In genomic region chr17:77914440-77915254, GRCh38 we compare ENCODE assay signal across 13 cellular contexts. TPM values are rescaled to one million over a fixed set of nuclear protein-coding genes. Genes with fewer than 3 reads are reported as not detected.
DNase-seq lines count a peak whose midpoint lies in the region; ATAC-seq and TF ChIP-seq lines count a peak whose summit lies in the region.
"Had no signal": no experiment of that assay in that cellular context is flagged by ENCODE, and none has a peak within 500 bp of the region (broad histone marks: within the 10 kb centered on the region; RNA-seq: fewer than 3 reads in every experiment).

No MANE protein-coding gene starts in this region.

- intact Hi-C loops in activated naive CD4-positive, alpha-beta T cell treated with anti-CD3 and anti-CD28 coated beads for 36 hours (cut with micrococcal nuclease) = loop anchor here (1.0 kb wide), 1 partner anchor 99 kb away; no protein-coding TSS in a partner anchor
- intact Hi-C loops in upper lobe of right lung (cut with DNase I) = no loop called here

- H3K27ac ChIP-seq in SK-N-MC = no peak overlapping the region
- H3K27ac ChIP-seq in upper lobe of right lung = no peak overlapping the region
- H3K27ac ChIP-seq: neutrophil had no signal

- no peaks in the 10 kb centered on the region for H3K36me3 Mint-ChIP-seq in activated naive CD4-positive, alpha-beta T cell treated with anti-CD3 and anti-CD28 coated beads for 36 hours (ENCODE audit: low read depth)

- no peak overlapping the region for H3K4me3 Mint-ChIP-seq in activated naive CD4-positive, alpha-beta T cell treated with anti-CD3 and anti-CD28 coated beads for 36 hours

- H3K9me3 Mint-ChIP-seq in activated naive CD4-positive, alpha-beta T cell treated with anti-CD3 and anti-CD28 coated beads for 36 hours = no peaks in the 10 kb centered on the region

- H3K4me3 ChIP-seq in SK-N-MC = peak overlapping the region; percentile 40; the same call in 1 of the 2 replicates
- no peak overlapping the region for H3K4me3 ChIP-seq in upper lobe of right lung

- ATAC-seq in upper lobe of right lung (peak; percentile 53), GM18502 (IDR thresholded peaks at IDR 0.05; ENCODE audit: poor library complexity, unreplicated experiment) (no peak)

- H3K9me3 ChIP-seq in SK-N-MC (ENCODE audit: low read depth, low read length) (no peaks in the 10 kb centered on the region), upper lobe of right lung (no peaks in the 10 kb centered on the region)
- H3K9me3 ChIP-seq: neutrophil had no signal

- H3K27me3 Mint-ChIP-seq in activated naive CD4-positive, alpha-beta T cell treated with anti-CD3 and anti-CD28 coated beads for 36 hours (ENCODE audit: low read depth) = peaks cover 28% of the 10 kb centered on the region

- CTCF ChIA-PET in activated naive CD4-positive, alpha-beta T cell treated with anti-CD3 and anti-CD28 coated beads for 36 hours (lab: Charles Lee) = interaction anchor here (0.6 to 2.5 kb wide), 2 partner anchors 23 to 99 kb away, joined by 3 to 14 read pairs; no protein-coding TSS in a partner anchor

- DNase-seq in activated naive CD4-positive, alpha-beta T cell treated with anti-CD3 and anti-CD28 coated beads for 36 hours = peak; percentile 42
- DNase-seq in activated naive CD4-positive, alpha-beta T cell treated with anti-CD3 and anti-CD28 coated beads, Interleukin-2, amount 50 U/mL, for 16 hours = no peak
- DNase-seq in SK-N-MC (ENCODE audit: low read depth, low spot score) (no peak), iPS-NIHi7 (ENCODE audit: extremely low spot score) (peak; percentile 80), upper lobe of right lung (no peak), midbrain (lab: John Stamatoyannopoulos, UW) (no peak)
- DNase-seq in activated T-cell treated with anti-CD3 and anti-CD28 coated beads, Interleukin-2, amount 50 U/mL, for 1 hour = no peak
- DNase-seq: activated CD8-positive, alpha-beta memory T cell treated with anti-CD3 and anti-CD28 coated beads, Interleukin-2, amount 50 U/mL, for 4 hours; cerebellar nuclear complex; head of caudate nucleus; NCI-H1417 treated with DMSO at 0.1 percent for 48 hours had no signal

- H3K27me3 ChIP-seq in upper lobe of right lung = peaks cover 39% of the 10 kb centered on the region

- H3K9ac ChIP-seq in SK-N-MC (ENCODE audit: insufficient read length) = no peak overlapping the region

- H3K4me1 Mint-ChIP-seq in activated naive CD4-positive, alpha-beta T cell treated with anti-CD3 and anti-CD28 coated beads for 36 hours (ENCODE audit: low read depth) = peaks cover 12% of the 10 kb centered on the region

- H3K36me3 ChIP-seq in SK-N-MC (ENCODE audit: insufficient read depth, low read length) (no peaks in the 10 kb centered on the region), upper lobe of right lung (no peaks in the 10 kb centered on the region)
- H3K36me3 ChIP-seq: neutrophil had no signal

- no peak for TF ChIP-seq CTCF in upper lobe of right lung (IDR thresholded peaks at IDR 0.05)

- H3K4me1 ChIP-seq in upper lobe of right lung = peaks cover 4% of the 10 kb centered on the region

- H3K27ac Mint-ChIP-seq in activated naive CD4-positive, alpha-beta T cell treated with anti-CD3 and anti-CD28 coated beads for 36 hours = no peak overlapping the region

RNA-seq across cellular contexts. Expression of gene TNRC6C, which starts 43.9 kb away (rescaled TPM):
- total RNA-seq in activated naive CD4-positive, alpha-beta T cell treated with anti-CD3 and anti-CD28 coated beads for 36 hours = 10 to 100 TPM; 11.4 to 12.8 TPM
- 21.7 TPM for total RNA-seq in upper lobe of right lung

Comparison
In these comparisons a context has a peak if more than half of its experiments do, and no peak if none do; other contexts are left out.
1. DNase-seq: peak in activated naive CD4-positive, alpha-beta T cell treated with anti-CD3 and anti-CD28 coated beads for 36 hours (single experiment) and iPS-NIHi7 (single experiment); none in activated naive CD4-positive, alpha-beta T cell treated with anti-CD3 and anti-CD28 coated beads, Interleukin-2, amount 50 U/mL, for 16 hours (single experiment), SK-N-MC (single experiment), upper lobe of right lung (single experiment), activated T-cell treated with anti-CD3 and anti-CD28 coated beads, Interleukin-2, amount 50 U/mL, for 1 hour (single experiment) and midbrain (single experiment).